In genomic region chr7:148717266-148717793, GRCh38 we compare ENCODE assay signal across 15 cellular contexts. TPM values are rescaled to one million over a fixed set of nuclear protein-coding genes. Genes with fewer than 3 reads are reported as not detected.
DNase-seq lines count a peak whose midpoint lies in the region; ATAC-seq and TF ChIP-seq lines count a peak whose summit lies in the region.
"Had no signal": no experiment of that assay in that cellular context is flagged by ENCODE, and none has a peak within 500 bp of the region (broad histone marks: within the 10 kb centered on the region; RNA-seq: fewer than 3 reads in every experiment).

No MANE protein-coding gene starts in this region.

- H3K27ac ChIP-seq in CD8-positive, alpha-beta T cell (ENCODE audit: low read depth, low read length): no peak overlapping the region
- no peak overlapping the region for H3K27ac ChIP-seq in KMS-11
- H3K27ac ChIP-seq in psoas muscle: peak overlapping the region; percentile 58
- H3K27ac ChIP-seq in GM23248: no peak overlapping the region
- H3K27ac ChIP-seq: BLaER1 had no signal

- peaks cover 17% of the 10 kb centered on the region for H3K36me3 Mint-ChIP-seq in CD8-positive, alpha-beta T cell

- no peaks in the 10 kb centered on the region for H3K9me3 Mint-ChIP-seq in CD8-positive, alpha-beta T cell
- H3K9me3 Mint-ChIP-seq: H9 had no signal

- no peak overlapping the region for H3K4me3 ChIP-seq in CD8-positive, alpha-beta T cell (ENCODE audit: low read depth, low read length)
- no peak overlapping the region for H3K4me3 ChIP-seq in KMS-11 (IDR thresholded peaks at IDR 0.05; ENCODE audit: insufficient read depth, low read depth, low read length)
- H3K4me3 ChIP-seq in epithelial cell of esophagus (ENCODE audit: low read length): no peak overlapping the region
- H3K4me3 ChIP-seq in psoas muscle: no peak overlapping the region
- H3K4me3 ChIP-seq in GM23248: no peak overlapping the region
- H3K4me3 ChIP-seq: BLaER1 had no signal

- no peaks in the 10 kb centered on the region for H3K9me3 ChIP-seq in CD8-positive, alpha-beta T cell (ENCODE audit: low read length)
- H3K9me3 ChIP-seq in psoas muscle (no peaks in the 10 kb centered on the region), GM23248 (ENCODE audit: low read depth) (no peaks in the 10 kb centered on the region)

- POLR2A ChIA-PET in CD8-positive, alpha-beta T cell (lab: Charles Lee): no interaction called here

- no peaks in the 10 kb centered on the region for H3K27me3 Mint-ChIP-seq in CD8-positive, alpha-beta T cell (ENCODE audit: low read depth)

- H3K9me2 ChIP-seq in GM23248 (ENCODE audit: insufficient read depth): no peaks in the 10 kb centered on the region

- H3K36me3 ChIP-seq in CD8-positive, alpha-beta T cell (ENCODE audit: insufficient read depth, low read length): no peaks in the 10 kb centered on the region
- H3K36me3 ChIP-seq in KMS-11 (ENCODE audit: insufficient read depth) (no peaks in the 10 kb centered on the region), psoas muscle (ENCODE audit: insufficient read depth in 1 of 2, low read depth in 1 of 2) (no peaks in the 10 kb centered on the region), GM23248 (ENCODE audit: low read depth) (no peaks in the 10 kb centered on the region)

- no peak overlapping the region for H3K9ac ChIP-seq in KMS-11
- H3K9ac ChIP-seq in GM23248: no peak overlapping the region
- H3K9ac ChIP-seq: BLaER1 had no signal

- H3K27me3 ChIP-seq in CD8-positive, alpha-beta T cell (ENCODE audit: insufficient read depth, low read length): no peaks in the 10 kb centered on the region
- H3K27me3 ChIP-seq in KMS-11 (ENCODE audit: insufficient read depth, low read depth) (no peaks in the 10 kb centered on the region), psoas muscle (ENCODE audit: insufficient read depth in 3 of 3, low read length in 2 of 3) (no peaks in the 10 kb centered on the region), GM23248 (replicated peaks; ENCODE audit: insufficient read depth) (no peaks in the 10 kb centered on the region)
- H3K27me3 ChIP-seq: BLaER1 had no signal

- peaks cover 66% of the 10 kb centered on the region for H4K20me1 ChIP-seq in KMS-11 (ENCODE audit: insufficient read depth)
- peaks cover 71% of the 10 kb centered on the region for H4K20me1 ChIP-seq in GM23248 (ENCODE audit: insufficient read depth)

- peaks cover 55% of the 10 kb centered on the region for H3K4me1 ChIP-seq in CD8-positive, alpha-beta T cell (ENCODE audit: insufficient read depth, low read length)
- peaks cover 100% of the 10 kb centered on the region for H3K4me1 ChIP-seq in KMS-11 (ENCODE audit: low read depth, poor library complexity, severe bottlenecking)
- peaks cover 79% of the 10 kb centered on the region for H3K4me1 ChIP-seq in psoas muscle
- H3K4me1 ChIP-seq in GM23248 (ENCODE audit: insufficient read depth): peaks cover 20% of the 10 kb centered on the region

- H3K27ac Mint-ChIP-seq in CD8-positive, alpha-beta T cell: peak overlapping the region; percentile 0

- no peak for ATAC-seq in CD8-positive, alpha-beta T cell
- peak; percentile 27 to 54 (median 30) for ATAC-seq in psoas muscle

- H3K4me1 Mint-ChIP-seq in CD8-positive, alpha-beta T cell (ENCODE audit: low read depth): peaks cover 82% of the 10 kb centered on the region

- in situ Hi-C loops in GM23248 (cut with MboI): no loop called here

- 36 to 64% (median 38%) methylated on average over 12 of the region's 12 CpGs for WGBS in psoas muscle, 3 donors
- 94 to 96% methylated on average over 12 of the region's 12 CpGs for WGBS in GM23248 (ENCODE audit: low coverage in 1 of 2, low lambda C conversion rate in 2 of 2, missing lambda C conversion rate in 2 of 2), 2 experiments

- DNase-seq in CD8-positive, alpha-beta T cell: no peak
- DNase-seq in epithelial cell of esophagus (ENCODE audit: low read depth) (peak; percentile 31), psoas muscle (no peak), GM23248 (no peak), NCI-H1694 treated with DMSO at 0.1 percent for 48 hours (lab: John Stamatoyannopoulos, UW) (no peak), NCI-H2107 treated with DMSO at 0.1 percent for 48 hours (lab: John Stamatoyannopoulos, UW; ENCODE audit: unreplicated experiment) (no peak), activated gamma-delta T cell treated with Interleukin-2 at 50 U/mL for 16 hours (no peak)
- DNase-seq: H9, MM.1S, NCI-H1092, NCI-H1436 treated with DMSO at 0.1 percent for 48 hours, NCI-H2029 treated with DMSO at 0.1 percent for 48 hours, NCI-H748 treated with DMSO at 0.1 percent for 48 hours had no signal

- CTCF ChIA-PET in CD8-positive, alpha-beta T cell (lab: Charles Lee): no interaction called here

- H3F3A ChIP-seq in GM23248 (ENCODE audit: insufficient read depth): peaks cover 9% of the 10 kb centered on the region; the same call in 1 of the 2 replicates

- H2AFZ ChIP-seq in KMS-11 (ENCODE audit: low read depth) (no peak overlapping the region), GM23248 (no peak overlapping the region)

- intact Hi-C loops in CD8-positive, alpha-beta T cell (cut with DNase I, micrococcal nuclease): no loop called here
- intact Hi-C loops in psoas muscle (cut with DNase I): no loop called here

- H3K4me2 ChIP-seq in KMS-11 (peak overlapping the region; percentile 1; the same call in 1 of the 2 replicates), GM23248 (ENCODE audit: unreplicated experiment) (no peak overlapping the region)
- H3K4me2 ChIP-seq: BLaER1 had no signal

- TF ChIP-seq CTCF in CD8-positive, alpha-beta T cell (IDR thresholded peaks at IDR 0.05): no peak
- no peak for TF ChIP-seq CTCF in KMS-11 (conservative IDR thresholded peaks at IDR 0.05; ENCODE audit: low read depth, low read length)
- no peak for TF ChIP-seq CTCF in epithelial cell of esophagus (IDR thresholded peaks at IDR 0.05; ENCODE audit: insufficient read depth, low read depth, low read length, missing control alignments)
- TF ChIP-seq CTCF in psoas muscle (IDR thresholded peaks at IDR 0.05): no peak

- peaks cover 100% of the 10 kb centered on the region for H3K79me2 ChIP-seq in KMS-11 (ENCODE audit: insufficient read depth, low read depth)
- H3K79me2 ChIP-seq in GM23248 (ENCODE audit: insufficient read depth): peaks cover 100% of the 10 kb centered on the region

- H3K4me3 Mint-ChIP-seq in CD8-positive, alpha-beta T cell: no peak overlapping the region
- H3K4me3 Mint-ChIP-seq: H9 had no signal

RNA-seq across cellular contexts. Expression of gene CUL1, which starts 18.6 kb away (rescaled TPM):
- 10 to 100 TPM; 23.9 to 25.6 TPM for total RNA-seq in CD8-positive, alpha-beta T cell
- total RNA-seq in psoas muscle: 10 to 100 TPM; 65.1 to 97.1 (median 88.8) TPM
- polyA plus RNA-seq in psoas muscle (100 to 1,000 TPM in 1 of 3 donors, 10 to 100 TPM in 2; 66.3 to 149 (median 76.8) TPM), GM23248 (2016; fragmentation: Nextera tagmentation; extraction: Ambion mirVana) (48.5 and 49.1 TPM in 2 replicates)
- 41.6 and 52.6 TPM in 2 replicates for total RNA-seq in GM23248 (2014; rRNA removed; shearing (Covaris generic))
